9 cellular contexts compared by ENCODE assay signal in genomic region chr20:13231031-13231752, GRCh38. TPM values are rescaled to one million over a fixed set of nuclear protein-coding genes. Genes with fewer than 3 reads are reported as not detected.
DNase-seq lines count a peak whose midpoint lies in the region; ATAC-seq and FAIRE-seq lines count a peak whose summit lies in the region.
"Had no signal": no experiment of that assay in that cellular context is flagged by ENCODE, and none has a peak within 500 bp of the region (broad histone marks: within the 10 kb centered on the region; RNA-seq: fewer than 3 reads in every experiment).

No MANE protein-coding gene starts in this region.

- H3K27me3 Mint-ChIP-seq in activated naive CD8-positive, alpha-beta T cell, result no peaks in the 10 kb centered on the region
- peaks cover 8 to 21% of the 10 kb centered on the region in 2 donors for H3K27me3 Mint-ChIP-seq in natural killer cell treated with Interleukin-12 subunit alpha and Interleukin-12 subunit beta and Interleukin-15 and Interleukin-18, amount 100 ng/mL, for 72 hours

- peak in 1 of 2 donors; percentile 24 for ATAC-seq in natural killer cell treated with Interleukin-12 subunit alpha and Interleukin-12 subunit beta and Interleukin-15 and Interleukin-18, amount 100 ng/mL, for 72 hours
- ATAC-seq in HG03342 (IDR thresholded peaks at IDR 0.05; ENCODE audit: unreplicated experiment), result no peak

- H3K4me3 Mint-ChIP-seq in activated naive CD8-positive, alpha-beta T cell, result peak overlapping the region; percentile 77
- peak overlapping the region; percentile 1 for H3K4me3 Mint-ChIP-seq in natural killer cell treated with Interleukin-12 subunit alpha and Interleukin-12 subunit beta and Interleukin-15 and Interleukin-18, amount 100 ng/mL, for 72 hours

- DNase-seq in DMS153 (lab: John Stamatoyannopoulos, UW) (peak; percentile 60), RCC 7860 (ENCODE audit: low spot score) (peak; percentile 85), NCI-H524 treated with DMSO at 0.1 percent for 48 hours (lab: John Stamatoyannopoulos, UW) (no peak), substantia nigra (lab: John Stamatoyannopoulos, UW) (no peak), UCSD-AML1 (lab: John Stamatoyannopoulos, UW; ENCODE audit: unreplicated experiment) (no peak)
- no peak for DNase-seq in natural killer cell treated with Interleukin-12 subunit alpha and Interleukin-12 subunit beta and Interleukin-15 and Interleukin-18, amount 100 ng/mL, for 72 hours (ENCODE audit: low spot score)
- DNase-seq: NCI-H146 had no signal

- peak overlapping the region; percentile 96 for H3K27ac Mint-ChIP-seq in activated naive CD8-positive, alpha-beta T cell
- no peak overlapping the region for H3K27ac Mint-ChIP-seq in natural killer cell treated with Interleukin-12 subunit alpha and Interleukin-12 subunit beta and Interleukin-15 and Interleukin-18, amount 100 ng/mL, for 72 hours

- H3K36me3 Mint-ChIP-seq in activated naive CD8-positive, alpha-beta T cell, result peaks cover 8% of the 10 kb centered on the region
- no peaks in the 10 kb centered on the region for H3K36me3 Mint-ChIP-seq in natural killer cell treated with Interleukin-12 subunit alpha and Interleukin-12 subunit beta and Interleukin-15 and Interleukin-18, amount 100 ng/mL, for 72 hours

- H3K9me3 Mint-ChIP-seq in activated naive CD8-positive, alpha-beta T cell (ENCODE audit: low read depth), result peaks cover 4% of the 10 kb centered on the region
- peaks cover 2% of the 10 kb centered on the region for H3K9me3 Mint-ChIP-seq in natural killer cell treated with Interleukin-12 subunit alpha and Interleukin-12 subunit beta and Interleukin-15 and Interleukin-18, amount 100 ng/mL, for 72 hours

- FAIRE-seq in RCC 7860 (lab: Jason Lieb, UNC), result peak; percentile 48

- peaks cover 46% of the 10 kb centered on the region for H3K4me1 Mint-ChIP-seq in activated naive CD8-positive, alpha-beta T cell (ENCODE audit: low read depth)
- peaks cover 17 to 30% of the 10 kb centered on the region in 2 donors for H3K4me1 Mint-ChIP-seq in natural killer cell treated with Interleukin-12 subunit alpha and Interleukin-12 subunit beta and Interleukin-15 and Interleukin-18, amount 100 ng/mL, for 72 hours (ENCODE audit: low read depth in 2 of 2)

- no peak overlapping the region for H3K27ac ChIP-seq in substantia nigra (ENCODE audit: low read depth, low read length, poor library complexity, severe bottlenecking)

RNA-seq across cellular contexts. Expression of gene ISM1, which starts 10.1 kb away (rescaled TPM):
- total RNA-seq in natural killer cell treated with Interleukin-12 subunit alpha and Interleukin-12 subunit beta and Interleukin-15 and Interleukin-18, amount 100 ng/mL, for 72 hours, result not detected

Comparison
In these comparisons a context has a peak if more than half of its experiments do, and no peak if none do; other contexts are left out.
1. DNase-seq: peak in DMS153 (single experiment) and RCC 7860 (single experiment); none in natural killer cell treated with Interleukin-12 subunit alpha and Interleukin-12 subunit beta and Interleukin-15 and Interleukin-18, amount 100 ng/mL, for 72 hours (single experiment), NCI-H524 treated with DMSO at 0.1 percent for 48 hours (single experiment), substantia nigra (0 of 49) and UCSD-AML1 (single experiment).